ENCODE assay signal across 15 cellular contexts in the genomic region with DNA sequence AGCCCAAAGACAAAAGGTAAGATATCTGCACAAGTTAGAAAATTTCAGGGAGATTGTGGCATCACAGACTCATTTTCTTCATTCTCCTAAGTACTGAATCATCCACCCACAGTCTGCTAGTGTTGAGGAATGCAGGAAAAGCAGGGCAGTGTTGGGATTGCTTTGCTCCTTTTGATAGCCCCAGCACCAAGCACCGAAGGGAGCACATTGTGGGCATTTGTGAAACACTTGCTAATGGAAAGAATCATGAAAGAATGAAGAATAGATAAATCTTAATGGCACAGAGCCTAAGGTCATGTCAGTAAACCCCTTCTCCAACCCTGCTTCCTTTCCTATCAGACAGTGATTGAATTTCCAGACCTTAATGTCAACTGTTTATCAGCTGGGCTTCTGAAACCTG.
DNase-seq lines count a peak whose midpoint lies in the region; ATAC-seq and TF ChIP-seq lines count a peak whose summit lies in the region.
"Had no signal": no experiment of that assay in that cellular context is flagged by ENCODE, and none has a peak within 500 bp of the region (broad histone marks: within the 10 kb centered on the region; RNA-seq: fewer than 3 reads in every experiment).

No MANE protein-coding gene starts in this region.

- no peaks in the 10 kb centered on the region for H3K4me1 ChIP-seq in uterus

- TF ChIP-seq POLR2A in uterus (IDR thresholded peaks at IDR 0.05) = no peak

- H3K27me3 Mint-ChIP-seq in WTC11 (ENCODE audit: low read depth) = peaks cover 7% of the 10 kb centered on the region
- H3K27me3 Mint-ChIP-seq: stimulated activated naive CD8-positive, alpha-beta T cell treated with anti-CD3 and anti-CD28 coated beads, Interleukin-15, Interleukin-2, amounts not matched to agents 100 ng/mL and 50 ng/mL, for 24 hours had no signal

- no peak overlapping the region for H3K4me3 Mint-ChIP-seq in WTC11
- H3K4me3 Mint-ChIP-seq: stimulated activated naive CD8-positive, alpha-beta T cell treated with anti-CD3 and anti-CD28 coated beads, Interleukin-15, Interleukin-2, amounts not matched to agents 100 ng/mL and 50 ng/mL, for 24 hours had no signal

- H3K9me3 ChIP-seq in uterus = no peaks in the 10 kb centered on the region

- H3K36me3 ChIP-seq in uterus = no peaks in the 10 kb centered on the region

- peak; percentile 69 for ATAC-seq in WTC11
- ATAC-seq in GM18520 (IDR thresholded peaks at IDR 0.05; ENCODE audit: unreplicated experiment) = no peak
- ATAC-seq: esophagus mucosa, Panc1 had no signal

- intact Hi-C loops in uterus (cut with DNase I; ENCODE audit: low total_unique reads) = no loop called here

- H3K27ac Mint-ChIP-seq in WTC11 = no peak overlapping the region
- H3K27ac Mint-ChIP-seq: stimulated activated naive CD8-positive, alpha-beta T cell treated with anti-CD3 and anti-CD28 coated beads, Interleukin-15, Interleukin-2, amounts not matched to agents 100 ng/mL and 50 ng/mL, for 24 hours had no signal

- TF ChIP-seq CTCF in WTC11 (IDR thresholded peaks at IDR 0.05) = no peak
- TF ChIP-seq CTCF in foreskin fibroblast (IDR thresholded peaks at IDR 0.05; ENCODE audit: low read depth, low read length) = no peak
- no peak for TF ChIP-seq CTCF in uterus (IDR thresholded peaks at IDR 0.05)

- POLR2A ChIA-PET in WTC11 (lab: Charles Lee) = no interaction called here

- no peaks in the 10 kb centered on the region for H3K27me3 ChIP-seq in uterus

- CTCF ChIA-PET in WTC11 (lab: Charles Lee) = no interaction called here

- H3K27ac ChIP-seq in uterus = no peak overlapping the region

- peaks cover 3% of the 10 kb centered on the region; the same call in 1 of the 2 replicates for H3K9me3 Mint-ChIP-seq in WTC11
- H3K9me3 Mint-ChIP-seq: stimulated activated naive CD8-positive, alpha-beta T cell treated with anti-CD3 and anti-CD28 coated beads, Interleukin-15, Interleukin-2, amounts not matched to agents 100 ng/mL and 50 ng/mL, for 24 hours had no signal

- H3K36me3 Mint-ChIP-seq in WTC11 = no peaks in the 10 kb centered on the region

- H3K4me1 Mint-ChIP-seq in WTC11 = peaks cover 12% of the 10 kb centered on the region

- no peak overlapping the region for H3K4me3 ChIP-seq in foreskin fibroblast (ENCODE audit: low read depth in 1 of 2, low read length in 2 of 2)
- H3K4me3 ChIP-seq in uterus = no peak overlapping the region

- peak; percentile 12 for DNase-seq in EL
- DNase-seq in WTC11 (ENCODE audit: low spot score) = no peak
- DNase-seq in foreskin fibroblast = peak; percentile 23 to 70
- DNase-seq in renal cortical epithelial cell (ENCODE audit: low read depth) = peak; percentile 92
- DNase-seq in mucosa of gallbladder (ENCODE audit: low spot score) = no peak
- no peak for DNase-seq in uterus
- no peak for DNase-seq in DMS79 (lab: John Stamatoyannopoulos, UW)
- DNase-seq: activated CD4-positive, alpha-beta T cell treated with anti-CD3 and anti-CD28 coated beads, Interleukin-2, amount 50 U/mL, for 4 hours; activated effector memory CD4-positive, alpha-beta T cell treated with Interleukin-2 at 50 U/mL for 16 hours; right cardiac atrium; T-helper 2 cell had no signal

TF ChIP-seq in WTC11, 78 proteins besides CTCF, POLR2A, EP300 and RAD21:
- TF ChIP-seq, protein P1, sequence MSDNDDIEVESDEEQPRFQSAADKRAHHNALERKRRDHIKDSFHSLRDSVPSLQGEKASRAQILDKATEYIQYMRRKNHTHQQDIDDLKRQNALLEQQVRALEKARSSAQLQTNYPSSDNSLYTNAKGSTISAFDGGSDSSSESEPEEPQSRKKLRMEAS (CRISPR knock-in tag; IDR thresholded peaks at IDR 0.05) = no peak
- TF ChIP-seq IRF1 (CRISPR knock-in tag; IDR thresholded peaks at IDR 0.05) (no peak), EMX1 (CRISPR knock-in tag; IDR thresholded peaks at IDR 0.05) (no peak), ATF2 (CRISPR knock-in tag; IDR thresholded peaks at IDR 0.05; ENCODE audit: borderline replicate concordance, low read depth) (no peak), CBFB (CRISPR knock-in tag; IDR thresholded peaks at IDR 0.05; ENCODE audit: low read depth) (no peak), SMAD3 (CRISPR knock-in tag; IDR thresholded peaks at IDR 0.05; ENCODE audit: borderline replicate concordance) (no peak), NFE2L1 (CRISPR knock-in tag; IDR thresholded peaks at IDR 0.05) (no peak), E2F5 (CRISPR knock-in tag; IDR thresholded peaks at IDR 0.05) (no peak), SOX15 (CRISPR knock-in tag; IDR thresholded peaks at IDR 0.05) (no peak), ERG (CRISPR knock-in tag; IDR thresholded peaks at IDR 0.05) (no peak), SMAD4 (CRISPR knock-in tag; IDR thresholded peaks at IDR 0.05) (no peak), SP1 (CRISPR knock-in tag; conservative IDR thresholded peaks at IDR 0.05) (no peak)
- TF ChIP-seq, protein P2, sequence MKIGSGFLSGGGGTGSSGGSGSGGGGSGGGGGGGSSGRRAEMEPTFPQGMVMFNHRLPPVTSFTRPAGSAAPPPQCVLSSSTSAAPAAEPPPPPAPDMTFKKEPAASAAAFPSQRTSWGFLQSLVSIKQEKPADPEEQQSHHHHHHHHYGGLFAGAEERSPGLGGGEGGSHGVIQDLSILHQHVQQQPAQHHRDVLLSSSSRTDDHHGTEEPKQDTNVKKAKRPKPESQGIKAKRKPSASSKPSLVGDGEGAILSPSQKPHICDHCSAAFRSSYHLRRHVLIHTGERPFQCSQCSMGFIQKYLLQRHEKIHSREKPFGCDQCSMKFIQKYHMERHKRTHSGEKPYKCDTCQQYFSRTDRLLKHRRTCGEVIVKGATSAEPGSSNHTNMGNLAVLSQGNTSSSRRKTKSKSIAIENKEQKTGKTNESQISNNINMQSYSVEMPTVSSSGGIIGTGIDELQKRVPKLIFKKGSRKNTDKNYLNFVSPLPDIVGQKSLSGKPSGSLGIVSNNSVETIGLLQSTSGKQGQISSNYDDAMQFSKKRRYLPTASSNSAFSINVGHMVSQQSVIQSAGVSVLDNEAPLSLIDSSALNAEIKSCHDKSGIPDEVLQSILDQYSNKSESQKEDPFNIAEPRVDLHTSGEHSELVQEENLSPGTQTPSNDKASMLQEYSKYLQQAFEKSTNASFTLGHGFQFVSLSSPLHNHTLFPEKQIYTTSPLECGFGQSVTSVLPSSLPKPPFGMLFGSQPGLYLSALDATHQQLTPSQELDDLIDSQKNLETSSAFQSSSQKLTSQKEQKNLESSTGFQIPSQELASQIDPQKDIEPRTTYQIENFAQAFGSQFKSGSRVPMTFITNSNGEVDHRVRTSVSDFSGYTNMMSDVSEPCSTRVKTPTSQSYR (CRISPR knock-in tag; IDR thresholded peaks at IDR 0.05) = no peak

Comparison
In these comparisons a context has a peak if more than half of its experiments do, and no peak if none do; other contexts are left out.
1. DNase-seq: peak in EL (single experiment), foreskin fibroblast (2 of 2) and renal cortical epithelial cell (single experiment); none in WTC11 (single experiment), mucosa of gallbladder (single experiment), uterus (0 of 2) and DMS79 (single experiment).